In genomic region chrX:131288738-131289511, GRCh38 we compare ENCODE assay signal across 8 cellular contexts. TPM values are rescaled to one million over a fixed set of nuclear protein-coding genes. Genes with fewer than 3 reads are reported as not detected.
DNase-seq lines count a peak whose midpoint lies in the region; ATAC-seq and TF ChIP-seq lines count a peak whose summit lies in the region.

Gene IGSF1 (minus strand): TSS chrX:131289306. CDS start chrX:131286674, 2,632 bp downstream.

- H3K18ac ChIP-seq in neuronal stem cell (ENCODE audit: low read length): peak within 1 kb of the TSS; percentile 48

- H3K4me3 Mint-ChIP-seq in natural killer cell: no peak within 1 kb of the TSS

- no peak within 1 kb of the TSS for H4K8ac ChIP-seq in neuronal stem cell (ENCODE audit: low read depth, low read length)

- H3K27ac Mint-ChIP-seq in natural killer cell: no peak within 1 kb of the TSS

- H2BK15ac ChIP-seq in neuronal stem cell (ENCODE audit: low read length): no peak within 1 kb of the TSS

- intact Hi-C loops in natural killer cell (cut with micrococcal nuclease): no loop called here

- no peaks in the 10 kb centered on the region for H3K36me3 ChIP-seq in neuronal stem cell (replicated peaks in 1 of 2; ENCODE audit: control insufficient read depth in 2 of 2, insufficient read depth in 2 of 2, low read length in 2 of 2)

- H3K27me3 Mint-ChIP-seq in natural killer cell (ENCODE audit: low read depth in 2 of 2): peaks cover 8 to 65% of the 10 kb centered on the region in 2 donors

- H3K4me1 ChIP-seq in neuronal stem cell (ENCODE audit: control insufficient read depth in 2 of 2, insufficient read depth in 1 of 2, low read depth in 1 of 2, low read length in 2 of 2): peaks cover 0 to 3% of the 10 kb centered on the region in 2 donors

- no peaks in the 10 kb centered on the region for H3K79me1 ChIP-seq in neuronal stem cell (ENCODE audit: low read depth, low read length)

- peak within 1 kb of the TSS; percentile 68 for H2AFZ ChIP-seq in neuronal stem cell (ENCODE audit: low read length)

- H3K4ac ChIP-seq in neuronal stem cell (ENCODE audit: low read length): no peak within 1 kb of the TSS

- H3K9ac ChIP-seq in neuronal stem cell (ENCODE audit: low read depth, low read length, poor library complexity): no peak within 1 kb of the TSS

- H3K4me3 ChIP-seq in fibroblast of villous mesenchyme (ENCODE audit: low read depth, low read length) (no peak within 1 kb of the TSS), neuronal stem cell (ENCODE audit: low read length in 2 of 2) (peak within 1 kb of the TSS in 1 of 2 donors; percentile 75)

- H3K27ac ChIP-seq in neuronal stem cell (replicated peaks; ENCODE audit: low read length): no peak within 1 kb of the TSS

- H3K4me2 ChIP-seq in neuronal stem cell (ENCODE audit: insufficient read depth, low read length, poor library complexity, severe bottlenecking): peak within 1 kb of the TSS; percentile 43

- H2BK12ac ChIP-seq in neuronal stem cell (ENCODE audit: low read length): no peak within 1 kb of the TSS

- H2BK120ac ChIP-seq in neuronal stem cell (ENCODE audit: low read depth, low read length): no peak within 1 kb of the TSS

- H3K27me3 ChIP-seq in neuronal stem cell (ENCODE audit: control insufficient read depth in 3 of 3, insufficient read depth in 3 of 3, low read depth in 1 of 3, low read length in 3 of 3): peaks cover 0 to 26% (median 0%) of the 10 kb centered on the region in 3 experiments

- no peaks in the 10 kb centered on the region for H3K9me3 ChIP-seq in neuronal stem cell (replicated peaks in 1 of 2; ENCODE audit: control insufficient read depth in 2 of 2, insufficient read depth in 1 of 2, low read depth in 1 of 2, low read length in 2 of 2)

- H4K91ac ChIP-seq in neuronal stem cell (ENCODE audit: low read depth, low read length, poor library complexity): no peak within 1 kb of the TSS

- no peak within 1 kb of the TSS for H3K14ac ChIP-seq in neuronal stem cell (ENCODE audit: low read length)

- no peak within 1 kb of the TSS for H3K23ac ChIP-seq in neuronal stem cell (ENCODE audit: low read depth, low read length, poor library complexity)

- no peaks in the 10 kb centered on the region for H3K36me3 Mint-ChIP-seq in natural killer cell

- TF ChIP-seq CTCF in fibroblast of villous mesenchyme (IDR thresholded peaks at IDR 0.05; ENCODE audit: insufficient read depth, low read depth, low read length) (no peak), natural killer cell (IDR thresholded peaks at IDR 0.05) (no peak)

- no peaks in the 10 kb centered on the region for H3K4me1 Mint-ChIP-seq in natural killer cell

- DNase-seq in ELF-1 (ENCODE audit: low read depth, low spot score) (peak; percentile 82), NCI-H446 (lab: John Stamatoyannopoulos, UW) (peak; percentile 0 to 33), fibroblast of villous mesenchyme (ENCODE audit: low read depth) (peak; percentile 11), neuronal stem cell (ENCODE audit: low spot score) (no peak), natural killer cell (no peak), ureter (ENCODE audit: low spot score) (no peak), NCI-H774 (lab: John Stamatoyannopoulos, UW) (no peak)

- H2BK5ac ChIP-seq in neuronal stem cell (ENCODE audit: low read length): no peak within 1 kb of the TSS

- WGBS in neuronal stem cell (ENCODE audit: extremely low coverage in 2 of 2, insufficient read length in 2 of 2, insufficient replicate concordance in 1 of 2), 2 donors: no CpG with 5 or more reads among the region's 32 CpGs

- ATAC-seq in natural killer cell (no peak), GM18873 (IDR thresholded peaks at IDR 0.05; ENCODE audit: low FRiP score, unreplicated experiment) (no peak)

- H2AK5ac ChIP-seq in neuronal stem cell (ENCODE audit: low read depth, low read length): no peak within 1 kb of the TSS

- no peaks in the 10 kb centered on the region for H3K9me3 Mint-ChIP-seq in natural killer cell

RNA-seq across cellular contexts. Expression of gene IGSF1, which starts in this region (rescaled TPM):
- total RNA-seq in fibroblast of villous mesenchyme (under 0.01 and 0.32 TPM in 2 replicates), natural killer cell (not detected), ureter (0.18 TPM)
- 11.6 TPM for polyA plus RNA-seq in neuronal stem cell (2013, experiment 1 of 2)
- polyA plus RNA-seq in neuronal stem cell (2013, experiment 2 of 2): 11.9 TPM

Comparison
In these comparisons a context has a peak if more than half of its experiments do, and no peak if none do; other contexts are left out.
1. Peak in DNase-seq in fibroblast of villous mesenchyme; RNA of the gene not detected or under 1 TPM.
2. DNase-seq: peak in ELF-1 (single experiment) and NCI-H446 (2 of 2); none in neuronal stem cell (single experiment), natural killer cell (single experiment), ureter (single experiment) and NCI-H774 (single experiment).